ENCODE assay signal across 28 cellular contexts in genomic region chr10:77021966-77022365, GRCh38.
"Had no signal": no experiment of that assay in that cellular context is flagged by ENCODE, and none has a peak within 500 bp of the region (broad histone marks: within the 10 kb centered on the region; RNA-seq: fewer than 3 reads in every experiment).

No MANE protein-coding gene starts in this region.

- H3K4me3 ChIP-seq: breast epithelium, cardiac muscle cell, colonic mucosa had no signal

- H3K9me3 ChIP-seq: breast epithelium, colonic mucosa had no signal

- H3K27me3 ChIP-seq: breast epithelium, cardiac muscle cell, colonic mucosa had no signal

- H3K27ac ChIP-seq: breast epithelium, cardiac muscle cell, colonic mucosa, WERI-Rb-1 had no signal

- H3K4me1 ChIP-seq: breast epithelium, colonic mucosa had no signal

- FAIRE-seq: frontal cortex had no signal

- ATAC-seq: activated CD4-positive, CD25-positive, alpha-beta regulatory T cell treated with anti-CD3 and anti-CD28 coated beads, Interleukin-2, amount 50 U/mL, for 24 hours; activated CD8-positive, alpha-beta T cell treated with anti-CD3 and anti-CD28 coated beads for 36 hours; activated T-cell treated with anti-CD3 and anti-CD28 coated beads, Interleukin-2, amount 50 U/mL, for 4 hours; activated T-helper 17 cell treated with anti-CD3 and anti-CD28 coated beads, Interleukin-2, amount 50 U/mL, for 72 hours; esophagus mucosa; T-helper 17 cell had no signal

- H3K36me3 ChIP-seq: breast epithelium, cardiac muscle cell, colonic mucosa, WERI-Rb-1 had no signal

- DNase-seq: activated B cell treated with CpG ODN at 0.5 μM for 24 hours; activated CD4-positive, alpha-beta T cell treated with anti-CD3 and anti-CD28 coated beads for 48 hours; activated CD4-positive, alpha-beta T cell treated with anti-CD3 and anti-CD28 coated beads, Interleukin-2, amount 50 U/mL, for 1 hour; activated CD4-positive, alpha-beta T cell treated with anti-CD3 and anti-CD28 coated beads, Interleukin-2, amount 50 U/mL, for 48 hours; activated CD8-positive, alpha-beta memory T cell treated with anti-CD3 and anti-CD28 coated beads for 24 hours; activated CD8-positive, alpha-beta T cell treated with anti-CD3 and anti-CD28 coated beads for 36 hours; activated effector memory CD4-positive, alpha-beta T cell treated with Interleukin-2 at 50 U/mL for 16 hours; activated gamma-delta T cell treated with Interleukin-2 at 50 U/mL for 16 hours; activated naive CD4-positive, alpha-beta T cell treated with anti-CD3 and anti-CD28 coated beads, Interleukin-2, amount 50 U/mL, for 16 hours; activated naive CD4-positive, alpha-beta T cell treated with Interleukin-2 at 50 U/mL for 16 hours; activated T-cell treated with anti-CD3 and anti-CD28 coated beads, Interleukin-2, amount 50 U/mL, for 4 hours; amniotic stem cell; anterior cingulate cortex; central memory CD4-positive, alpha-beta T cell; cerebellar nuclear complex; colonic mucosa; effector CD8-positive, alpha-beta T cell; foreskin fibroblast; T-helper 1 cell; T-helper 17 cell; T1000; WERI-Rb-1 had no signal
